8 cellular contexts compared by ENCODE assay signal in genomic region chr15:72342385-72342784, GRCh38. TPM values are rescaled to one million over a fixed set of nuclear protein-coding genes. Genes with fewer than 3 reads are reported as not detected.
A peak's percentile ranks its signal among the peaks of the same experiment; 100 is the strongest.
DNase-seq lines count a peak whose midpoint lies in the region; ATAC-seq and TF ChIP-seq lines count a peak whose summit lies in the region.

No MANE protein-coding gene starts in this region.

- no peak overlapping the region for H3K4me3 ChIP-seq in CD8-positive, alpha-beta T cell (ENCODE audit: low read depth, low read length)

- no peaks in the 10 kb centered on the region for H3K27me3 Mint-ChIP-seq in CD8-positive, alpha-beta T cell (ENCODE audit: low read depth)
- no peaks in the 10 kb centered on the region for H3K27me3 Mint-ChIP-seq in activated CD4-positive, alpha-beta T cell treated with anti-CD3 and anti-CD28 coated beads, Interleukin-2, amount 10 ng/mL, durations not matched to agents 24 days and 14 days

- H3K36me3 ChIP-seq in CD8-positive, alpha-beta T cell (ENCODE audit: insufficient read depth, low read length) = peaks cover 27% of the 10 kb centered on the region

- no peak overlapping the region for H3K4me3 Mint-ChIP-seq in CD8-positive, alpha-beta T cell
- no peak overlapping the region for H3K4me3 Mint-ChIP-seq in activated CD4-positive, alpha-beta T cell treated with anti-CD3 and anti-CD28 coated beads, Interleukin-2, amount 10 ng/mL, durations not matched to agents 24 days and 14 days

- H3K9me3 ChIP-seq in CD8-positive, alpha-beta T cell (ENCODE audit: low read length) = no peaks in the 10 kb centered on the region

- TF ChIP-seq CTCF in CD8-positive, alpha-beta T cell (IDR thresholded peaks at IDR 0.05) = peak; percentile 20
- TF ChIP-seq CTCF in foreskin keratinocyte (conservative IDR thresholded peaks at IDR 0.05) = peak; percentile 61

- H3K27me3 ChIP-seq in CD8-positive, alpha-beta T cell (ENCODE audit: insufficient read depth, low read length) = no peaks in the 10 kb centered on the region
- H3K27me3 ChIP-seq in foreskin keratinocyte = no peaks in the 10 kb centered on the region

- no peaks in the 10 kb centered on the region for H3K4me1 Mint-ChIP-seq in CD8-positive, alpha-beta T cell (ENCODE audit: low read depth)
- no peaks in the 10 kb centered on the region for H3K4me1 Mint-ChIP-seq in activated CD4-positive, alpha-beta T cell treated with anti-CD3 and anti-CD28 coated beads, Interleukin-2, amount 10 ng/mL, durations not matched to agents 24 days and 14 days

- no peak overlapping the region for H3K27ac ChIP-seq in CD8-positive, alpha-beta T cell (ENCODE audit: low read depth, low read length)
- no peak overlapping the region for H3K27ac ChIP-seq in foreskin keratinocyte

- peaks cover 73% of the 10 kb centered on the region for H3K36me3 Mint-ChIP-seq in CD8-positive, alpha-beta T cell
- H3K36me3 Mint-ChIP-seq in activated CD4-positive, alpha-beta T cell treated with anti-CD3 and anti-CD28 coated beads, Interleukin-2, amount 10 ng/mL, durations not matched to agents 24 days and 14 days (ENCODE audit: low read depth) = peaks cover 11% of the 10 kb centered on the region

- POLR2A ChIA-PET in CD8-positive, alpha-beta T cell (lab: Charles Lee) = no interaction called here

- no peaks in the 10 kb centered on the region for H3K4me1 ChIP-seq in CD8-positive, alpha-beta T cell (ENCODE audit: insufficient read depth, low read length)
- H3K4me1 ChIP-seq in foreskin keratinocyte = no peaks in the 10 kb centered on the region

- H3K27ac Mint-ChIP-seq in CD8-positive, alpha-beta T cell = no peak overlapping the region
- H3K27ac Mint-ChIP-seq in activated CD4-positive, alpha-beta T cell treated with anti-CD3 and anti-CD28 coated beads, Interleukin-2, amount 10 ng/mL, durations not matched to agents 24 days and 14 days = no peak overlapping the region

- peak in 6 of 7 experiments; percentile 11 to 63 (median 41) for DNase-seq in CD8-positive, alpha-beta T cell
- DNase-seq in HK-2 (ENCODE audit: unreplicated experiment) (peak; percentile 10), foreskin keratinocyte (no peak), HuH-7.5 (ENCODE audit: low spot score) (no peak), NCI-H187 (lab: John Stamatoyannopoulos, UW) (no peak), NCI-H510A (lab: John Stamatoyannopoulos, UW) (no peak)
- DNase-seq in activated CD4-positive, alpha-beta T cell treated with anti-CD3 and anti-CD28 coated beads, Interleukin-2, amount 10 ng/mL, durations not matched to agents 24 days and 14 days = peak; percentile 80
- peak in 2 of 3 donors; percentile 8 to 11 for DNase-seq in stimulated activated CD4-positive, alpha-beta T cell treated with anti-CD3 and anti-CD28 coated beads, TNF-alpha, amount 100 ng/mL, for 48 hours (ENCODE audit: low read depth in 3 of 3)

- intact Hi-C loops in CD8-positive, alpha-beta T cell (cut with DNase I, micrococcal nuclease) = loop anchor here (1.0 to 10.0 kb wide), 5 partner anchors 191 to 930 kb away; no protein-coding TSS in a partner anchor
- intact Hi-C loops in activated CD4-positive, alpha-beta T cell treated with anti-CD3 and anti-CD28 coated beads, Interleukin-2, amount 10 ng/mL, durations not matched to agents 24 days and 14 days (cut with micrococcal nuclease) = no loop called here

- ATAC-seq in CD8-positive, alpha-beta T cell = peak; percentile 51
- ATAC-seq in foreskin keratinocyte = peak; percentile 14

- CTCF ChIA-PET in CD8-positive, alpha-beta T cell (lab: Charles Lee) = interaction anchor here (0.6 kb wide), 1 partner anchor 186 kb away, joined by 4 read pairs; no protein-coding TSS in a partner anchor

- no peaks in the 10 kb centered on the region for H3K9me3 Mint-ChIP-seq in CD8-positive, alpha-beta T cell
- H3K9me3 Mint-ChIP-seq in activated CD4-positive, alpha-beta T cell treated with anti-CD3 and anti-CD28 coated beads, Interleukin-2, amount 10 ng/mL, durations not matched to agents 24 days and 14 days = no peaks in the 10 kb centered on the region

RNA-seq across cellular contexts. Expression of gene CELF6, which starts 22.4 kb away (rescaled TPM):
- total RNA-seq in CD8-positive, alpha-beta T cell = 1 to 10 TPM; 2.4 to 2.7 TPM
- total RNA-seq in activated CD4-positive, alpha-beta T cell treated with anti-CD3 and anti-CD28 coated beads, Interleukin-2, amount 10 ng/mL, durations not matched to agents 24 days and 14 days = 0.19 and 0.21 TPM in 2 replicates
- 0.17 and 0.18 TPM in 2 replicates for total RNA-seq in foreskin keratinocyte
- 0.03 and 0.06 TPM in 2 replicates for polyA plus RNA-seq in foreskin keratinocyte

RNA-seq across cellular contexts. Expression of gene HEXA, which starts 33.4 kb away (rescaled TPM):
- total RNA-seq in CD8-positive, alpha-beta T cell = 10 to 100 TPM; 68.6 to 76.0 TPM
- 54.3 and 59.4 TPM in 2 replicates for total RNA-seq in activated CD4-positive, alpha-beta T cell treated with anti-CD3 and anti-CD28 coated beads, Interleukin-2, amount 10 ng/mL, durations not matched to agents 24 days and 14 days
- 60.0 and 64.1 TPM in 2 replicates for total RNA-seq in foreskin keratinocyte
- polyA plus RNA-seq in foreskin keratinocyte = 61.4 and 67.3 TPM in 2 replicates

RNA-seq across cellular contexts. Expression of gene TMEM202, which starts 55.7 kb away (rescaled TPM):
- total RNA-seq in CD8-positive, alpha-beta T cell = not detected
- not detected in 2 replicates for total RNA-seq in activated CD4-positive, alpha-beta T cell treated with anti-CD3 and anti-CD28 coated beads, Interleukin-2, amount 10 ng/mL, durations not matched to agents 24 days and 14 days
- total RNA-seq in foreskin keratinocyte = not detected in 2 replicates
- polyA plus RNA-seq in foreskin keratinocyte = not detected in 2 replicates

Comparison
In these comparisons a context has a peak if more than half of its experiments do, and no peak if none do; other contexts are left out.
1. DNase-seq: peak in CD8-positive, alpha-beta T cell (6 of 7), HK-2 (single experiment), activated CD4-positive, alpha-beta T cell treated with anti-CD3 and anti-CD28 coated beads, Interleukin-2, amount 10 ng/mL, durations not matched to agents 24 days and 14 days (single experiment) and stimulated activated CD4-positive, alpha-beta T cell treated with anti-CD3 and anti-CD28 coated beads, TNF-alpha, amount 100 ng/mL, for 48 hours (2 of 3); none in foreskin keratinocyte (0 of 2), HuH-7.5 (single experiment), NCI-H187 (0 of 2) and NCI-H510A (single experiment).